ENCODE assay signal across 22 cellular contexts in the genomic region with DNA sequence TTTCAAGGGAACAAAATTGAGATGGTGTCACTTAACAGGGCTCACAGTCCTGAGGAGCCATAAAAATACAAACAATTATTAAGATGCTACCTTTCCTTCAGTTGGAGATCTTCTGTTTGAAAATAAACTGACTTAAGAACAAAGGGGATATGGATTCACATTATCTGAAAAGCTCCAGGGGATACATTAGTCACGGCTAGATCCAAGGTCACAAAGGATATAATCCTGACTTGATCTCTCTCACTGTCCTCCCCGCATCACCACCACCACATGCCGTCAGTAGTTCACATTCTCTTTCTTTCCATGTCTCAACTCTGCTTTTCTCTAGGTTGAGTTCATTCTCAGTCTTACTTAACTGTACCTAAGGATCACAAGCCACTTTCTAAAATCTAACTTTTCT.
"Had no signal": no experiment of that assay in that cellular context is flagged by ENCODE, and none has a peak within 500 bp of the region (broad histone marks: within the 10 kb centered on the region; RNA-seq: fewer than 3 reads in every experiment).

No MANE protein-coding gene starts in this region.

- H3K4me2 ChIP-seq: hepatocyte had no signal

- DNase-seq: colonic mucosa; effector CD8-positive, alpha-beta T cell; foreskin keratinocyte; heart left ventricle; left cardiac atrium; left lung; mesenchymal stem cell; midbrain; naive thymus-derived CD4-positive, alpha-beta T cell; right lobe of liver; small intestine; stimulated activated CD4-positive, alpha-beta T cell treated with anti-CD3 and anti-CD28 coated beads, Interleukin-15, amount 100 ng/mL, for 24 hours; stimulated activated CD4-positive, alpha-beta T cell treated with anti-CD3 and anti-CD28 coated beads, Interleukin-2, amount 100 ng/mL, for 48 hours; stimulated activated naive B cell treated with anti-CD40 and anti-IgM and Interleukin-4, amounts not matched to agents 10 μg/mL and 1 μg/mL and 100 μg/mL, for 72 hours; upper lobe of left lung had no signal

- H3K27ac ChIP-seq: colonic mucosa, esophagus muscularis mucosa, foreskin keratinocyte, gastroesophageal sphincter, heart left ventricle, hepatocyte, left lung, neutrophil, parathyroid adenoma, right lobe of liver, thoracic aorta, tibial nerve, upper lobe of left lung had no signal

- H3K4me3 ChIP-seq: colonic mucosa, esophagus muscularis mucosa, gastroesophageal sphincter, heart left ventricle, hepatocyte, left lung, right lobe of liver, thoracic aorta, tibial nerve, upper lobe of left lung had no signal

- ATAC-seq: foreskin keratinocyte; gastroesophageal sphincter; heart left ventricle; left cardiac atrium; left lung; naive thymus-derived CD4-positive, alpha-beta T cell; right lobe of liver; stimulated activated naive B cell treated with anti-CD40 and anti-IgM and Interleukin-4, amounts not matched to agents 10 μg/mL and 1 μg/mL and 100 μg/mL, for 72 hours had no signal

- H3K9me3 ChIP-seq: colonic mucosa, esophagus muscularis mucosa, gastroesophageal sphincter, heart left ventricle, left lung, neutrophil, right lobe of liver, thoracic aorta, tibial nerve, upper lobe of left lung had no signal

- H3K36me3 ChIP-seq: colonic mucosa, esophagus muscularis mucosa, gastroesophageal sphincter, heart left ventricle, left lung, neutrophil, right lobe of liver, thoracic aorta, tibial nerve, upper lobe of left lung had no signal

- H3K9ac ChIP-seq: parathyroid adenoma had no signal

- H3K27me3 ChIP-seq: colonic mucosa, esophagus muscularis mucosa, foreskin keratinocyte, gastroesophageal sphincter, heart left ventricle, hepatocyte, left lung, neutrophil, right lobe of liver, tibial nerve, upper lobe of left lung had no signal

- H3K4me1 ChIP-seq: colonic mucosa, esophagus muscularis mucosa, foreskin keratinocyte, gastroesophageal sphincter, left lung, parathyroid adenoma, right lobe of liver, upper lobe of left lung had no signal

- H3K79me2 ChIP-seq: hepatocyte, parathyroid adenoma had no signal
